Comparison of ENCODE assay signal across 9 cellular contexts in genomic region chr11:130160460-130161090, GRCh38. TPM values are rescaled to one million over a fixed set of nuclear protein-coding genes. Genes with fewer than 3 reads are reported as not detected.
DNase-seq lines count a peak whose midpoint lies in the region; ATAC-seq and TF ChIP-seq lines count a peak whose summit lies in the region.
"Had no signal": no experiment of that assay in that cellular context is flagged by ENCODE, and none has a peak within 500 bp of the region (broad histone marks: within the 10 kb centered on the region; RNA-seq: fewer than 3 reads in every experiment).

No MANE protein-coding gene starts in this region.

- H3K36me3 ChIP-seq in SU-DHL-6 (ENCODE audit: low read length) = no peaks in the 10 kb centered on the region
- H3K36me3 ChIP-seq in subcutaneous abdominal adipose tissue (ENCODE audit: control insufficient read depth in 5 of 5, insufficient read depth in 5 of 5, low read length in 5 of 5) = no peaks in the 10 kb centered on the region

- H3K27me3 ChIP-seq in SU-DHL-6 (ENCODE audit: low read length) = no peaks in the 10 kb centered on the region
- peaks cover 15 to 38% (median 30%) of the 10 kb centered on the region in 5 donors for H3K27me3 ChIP-seq in subcutaneous abdominal adipose tissue (ENCODE audit: control insufficient read depth in 5 of 5, insufficient read depth in 4 of 5, low read length in 5 of 5)

- H3K4me1 ChIP-seq in subcutaneous abdominal adipose tissue (ENCODE audit: control insufficient read depth in 5 of 5, insufficient read depth in 5 of 5, low read length in 5 of 5) = peaks cover 1 to 51% (median 14%) of the 10 kb centered on the region in 5 donors

- peak overlapping the region; percentile 21 for H3K4me3 Mint-ChIP-seq in activated CD4-positive, alpha-beta T cell treated with anti-CD3 and anti-CD28 coated beads, Interleukin-2, amount 10 ng/mL, durations not matched to agents 7 days and 5 days

- no peak for DNase-seq in activated CD4-positive, alpha-beta T cell treated with anti-CD3 and anti-CD28 coated beads, Interleukin-2, amount 10 ng/mL, durations not matched to agents 7 days and 5 days
- DNase-seq in activated CD4-positive, alpha-beta T cell treated with anti-CD3 and anti-CD28 coated beads for 48 hours = no peak
- no peak for DNase-seq in hypothalamus (lab: John Stamatoyannopoulos, UW)
- DNase-seq in activated CD4-positive, CD25-positive, alpha-beta regulatory T cell treated with anti-CD3 and anti-CD28 coated beads, Interleukin-2, amount 50 U/mL, for 72 hours = no peak
- DNase-seq: NCI-H2029 treated with DMSO at 0.1 percent for 48 hours had no signal

- POLR2A ChIA-PET in activated CD4-positive, alpha-beta T cell treated with anti-CD3 and anti-CD28 coated beads, Interleukin-2, amount 10 ng/mL, durations not matched to agents 7 days and 5 days (lab: Charles Lee) = no interaction called here

- peak overlapping the region; percentile 78 for H3K27ac ChIP-seq in SU-DHL-6 (ENCODE audit: low read depth, low read length)
- no peak overlapping the region for H3K27ac ChIP-seq in subcutaneous abdominal adipose tissue (ENCODE audit: low read depth, low read length)

- no peaks in the 10 kb centered on the region for H3K9me3 Mint-ChIP-seq in activated CD4-positive, alpha-beta T cell treated with anti-CD3 and anti-CD28 coated beads, Interleukin-2, amount 10 ng/mL, durations not matched to agents 7 days and 5 days

- peaks cover 54% of the 10 kb centered on the region for H3K79me2 ChIP-seq in SU-DHL-6 (ENCODE audit: insufficient read depth, low read length)

- H3K4me1 Mint-ChIP-seq in activated CD4-positive, alpha-beta T cell treated with anti-CD3 and anti-CD28 coated beads, Interleukin-2, amount 10 ng/mL, durations not matched to agents 7 days and 5 days = peaks cover 10% of the 10 kb centered on the region

- H3F3A ChIP-seq in SU-DHL-6 (ENCODE audit: insufficient read depth) = peaks cover 33% of the 10 kb centered on the region

- TF ChIP-seq CTCF in SU-DHL-6 (IDR thresholded peaks at IDR 0.05; ENCODE audit: insufficient read depth, low read length, poor library complexity, severe bottlenecking) = no peak

- no peak overlapping the region for H2AFZ ChIP-seq in SU-DHL-6 (ENCODE audit: low read depth, low read length, severe bottlenecking)

- no peaks in the 10 kb centered on the region for H3K36me3 Mint-ChIP-seq in activated CD4-positive, alpha-beta T cell treated with anti-CD3 and anti-CD28 coated beads, Interleukin-2, amount 10 ng/mL, durations not matched to agents 7 days and 5 days (ENCODE audit: low read depth)

- no peak overlapping the region for H3K27ac Mint-ChIP-seq in activated CD4-positive, alpha-beta T cell treated with anti-CD3 and anti-CD28 coated beads, Interleukin-2, amount 10 ng/mL, durations not matched to agents 7 days and 5 days

- peak overlapping the region; percentile 98 for H3K4me2 ChIP-seq in SU-DHL-6 (ENCODE audit: low read depth, low read length, poor library complexity, severe bottlenecking)

- CTCF ChIA-PET in activated CD4-positive, alpha-beta T cell treated with anti-CD3 and anti-CD28 coated beads, Interleukin-2, amount 10 ng/mL, durations not matched to agents 7 days and 5 days (lab: Charles Lee) = interaction anchor here (1.6 kb wide), 1 partner anchor 12 kb away, joined by 5 read pairs; no protein-coding TSS in a partner anchor

- H3K9me2 ChIP-seq in SU-DHL-6 (replicated peaks; ENCODE audit: insufficient read depth, low read length) = no peaks in the 10 kb centered on the region

- peak overlapping the region; percentile 96 for H3K9ac ChIP-seq in SU-DHL-6 (ENCODE audit: low read length)
- H3K9ac ChIP-seq in subcutaneous abdominal adipose tissue (ENCODE audit: low read length in 5 of 5) = no peak overlapping the region

- H4K20me1 ChIP-seq in SU-DHL-6 (ENCODE audit: low read depth, low read length) = no peaks in the 10 kb centered on the region

- H3K9me3 ChIP-seq in SU-DHL-6 (ENCODE audit: insufficient read depth, low read length) (no peaks in the 10 kb centered on the region), iPS-18c (ENCODE audit: control insufficient read depth, insufficient read depth, low read length) (no peaks in the 10 kb centered on the region), subcutaneous abdominal adipose tissue (ENCODE audit: control insufficient read depth in 5 of 5, low read length in 5 of 5) (no peaks in the 10 kb centered on the region)

- ATAC-seq in esophagus mucosa = no peak

- H3K4me3 ChIP-seq in SU-DHL-6 (ENCODE audit: insufficient read depth, low read length, poor library complexity, severe bottlenecking) (peak overlapping the region; percentile 87), iPS-18c (ENCODE audit: insufficient read depth, low read depth, low read length) (peak overlapping the region; percentile 58), subcutaneous abdominal adipose tissue (ENCODE audit: low read depth in 1 of 5, low read length in 5 of 5) (peak overlapping the region; percentile 11 to 45 (median 30))

- peaks cover 70% of the 10 kb centered on the region for H3K27me3 Mint-ChIP-seq in activated CD4-positive, alpha-beta T cell treated with anti-CD3 and anti-CD28 coated beads, Interleukin-2, amount 10 ng/mL, durations not matched to agents 7 days and 5 days

RNA-seq across cellular contexts. Expression of gene ST14, which starts 1.0 kb away (rescaled TPM):
- not detected for total RNA-seq in activated CD4-positive, alpha-beta T cell treated with anti-CD3 and anti-CD28 coated beads, Interleukin-2, amount 10 ng/mL, durations not matched to agents 7 days and 5 days
- 121 TPM for total RNA-seq in esophagus mucosa

Comparison
In these comparisons a context has a peak if more than half of its experiments do, and no peak if none do; other contexts are left out.
1. H3K4me3 ChIP-seq: peak in every context shown above with its lines; median percentile 87 in SU-DHL-6; 58 in iPS-18c; 30 in subcutaneous abdominal adipose tissue.
2. RNA of gene ST14, which starts 1.0 kb away (total RNA-seq): 121 TPM in esophagus mucosa (single experiment); not detected in activated CD4-positive, alpha-beta T cell treated with anti-CD3 and anti-CD28 coated beads, Interleukin-2, amount 10 ng/mL, durations not matched to agents 7 days and 5 days; every median in the first group is over 100 times any median in the second.